Comparison of ENCODE assay signal across 13 cellular contexts in genomic region chr1:37035828-37036666, GRCh38. TPM values are rescaled to one million over a fixed set of nuclear protein-coding genes. Genes with fewer than 3 reads are reported as not detected.
DNase-seq lines count a peak whose midpoint lies in the region; ATAC-seq and TF ChIP-seq lines count a peak whose summit lies in the region.
"Had no signal": no experiment of that assay in that cellular context is flagged by ENCODE, and none has a peak within 500 bp of the region (broad histone marks: within the 10 kb centered on the region; RNA-seq: fewer than 3 reads in every experiment).

No MANE protein-coding gene starts in this region.

- TF ChIP-seq POLR2A in esophagus muscularis mucosa (IDR thresholded peaks at IDR 0.05; ENCODE audit: low read depth): no peak

- H3K9me2 ChIP-seq in GM23338 (ENCODE audit: insufficient read depth): no peaks in the 10 kb centered on the region

- peak overlapping the region; percentile 97 for H3K4me2 ChIP-seq in GM23338

- H3K36me3 Mint-ChIP-seq in GM23338 (ENCODE audit: low read depth): no peaks in the 10 kb centered on the region

- DNase-seq in DMS79 (lab: John Stamatoyannopoulos, UW): peak; percentile 93
- peak; percentile 87 for DNase-seq in GM23338 (ENCODE audit: low spot score)
- no peak for DNase-seq in NT2/D1 (ENCODE audit: low read depth, low spot score)
- no peak for DNase-seq in esophagus muscularis mucosa (ENCODE audit: extremely low spot score)
- DNase-seq in EL: no peak
- DNase-seq in activated gamma-delta T cell treated with Interleukin-2 at 50 U/mL for 16 hours: no peak
- DNase-seq: activated CD8-positive, alpha-beta memory T cell treated with anti-CD3 and anti-CD28 coated beads, Interleukin-2, amount 50 U/mL, for 4 hours; heart right ventricle; occipital lobe had no signal

- H3K27me3 Mint-ChIP-seq in GM23338 (ENCODE audit: insufficient read depth, low read depth, poor library complexity): peaks cover 54% of the 10 kb centered on the region

- H3K36me3 ChIP-seq in GM23338 (ENCODE audit: insufficient read depth) (no peaks in the 10 kb centered on the region; the same call in 1 of the 2 replicates), NT2/D1 (ENCODE audit: insufficient read depth, insufficient read length, low read length) (no peaks in the 10 kb centered on the region), esophagus muscularis mucosa (no peaks in the 10 kb centered on the region)
- H3K36me3 ChIP-seq: heart right ventricle had no signal

- H2AFZ ChIP-seq in GM23338: peak overlapping the region; percentile 98

- peak; percentile 28 to 55; a peak in 2 of 4 replicates for TF ChIP-seq CTCF in GM23338 (conservative IDR thresholded peaks at IDR 0.05; ENCODE audit: low read depth in 2 of 2)
- no peak for TF ChIP-seq CTCF in esophagus muscularis mucosa (IDR thresholded peaks at IDR 0.05)

- H3K4me1 Mint-ChIP-seq in GM23338: peaks cover 61% of the 10 kb centered on the region

- H3K4me3 ChIP-seq in GM23338: peak overlapping the region; percentile 67
- peak overlapping the region; percentile 17 for H3K4me3 ChIP-seq in NT2/D1 (ENCODE audit: insufficient read length, low read depth)
- H3K4me3 ChIP-seq in iPS-18c (ENCODE audit: insufficient read depth, low read depth, low read length): peak overlapping the region; percentile 11; the same call in 1 of the 2 replicates
- H3K4me3 ChIP-seq in esophagus muscularis mucosa: no peak overlapping the region
- H3K4me3 ChIP-seq: heart right ventricle had no signal

- H3K4me1 ChIP-seq in GM23338 (ENCODE audit: insufficient read depth) (peaks cover 63% of the 10 kb centered on the region), NT2/D1 (ENCODE audit: insufficient read depth, insufficient read length) (peaks cover 55% of the 10 kb centered on the region), esophagus muscularis mucosa (peaks cover 11 to 56% (median 33%) of the 10 kb centered on the region in 4 donors)

- H3K27ac Mint-ChIP-seq in GM23338: no peak overlapping the region
- H3K27ac Mint-ChIP-seq: dendritic cell treated with granulocyte-macrophage colony-stimulating factor and Interleukin-4, amounts not matched to agents 40 ng/mL and 50 ng/mL, for 4 days had no signal

- H3K9me3 ChIP-seq in NT2/D1 (ENCODE audit: insufficient read depth, low read length) (no peaks in the 10 kb centered on the region), iPS-18c (ENCODE audit: control insufficient read depth, insufficient read depth, low read length) (no peaks in the 10 kb centered on the region), esophagus muscularis mucosa (no peaks in the 10 kb centered on the region)
- H3K9me3 ChIP-seq: heart right ventricle had no signal

- no peaks in the 10 kb centered on the region for H3K79me2 ChIP-seq in GM23338 (replicated peaks; ENCODE audit: insufficient read depth)

- no peaks in the 10 kb centered on the region; the same call in 2 of the 3 replicates for H3K9me3 Mint-ChIP-seq in GM23338
- H3K9me3 Mint-ChIP-seq: dendritic cell treated with granulocyte-macrophage colony-stimulating factor and Interleukin-4, amounts not matched to agents 40 ng/mL and 50 ng/mL, for 4 days had no signal

- intact Hi-C loops in esophagus muscularis mucosa (cut with DNase I): no loop called here

- H3K27me3 ChIP-seq in GM23338 (ENCODE audit: insufficient read depth) (peaks cover 64% of the 10 kb centered on the region), NT2/D1 (ENCODE audit: insufficient read depth, insufficient read length) (peaks cover 51% of the 10 kb centered on the region), esophagus muscularis mucosa (peaks cover 0 to 100% (median 62%) of the 10 kb centered on the region in 4 donors)

- ATAC-seq in GM23338 (peak; percentile 27), GM18858 (IDR thresholded peaks at IDR 0.05; ENCODE audit: unreplicated experiment) (no peak)
- ATAC-seq: heart right ventricle had no signal

- peaks cover 6% of the 10 kb centered on the region; the same call in 1 of the 2 replicates for H4K20me1 ChIP-seq in GM23338 (replicated peaks; ENCODE audit: insufficient read depth)

- H3K27ac ChIP-seq in GM23338 (ENCODE audit: low read depth): no peak overlapping the region
- H3K27ac ChIP-seq in esophagus muscularis mucosa (replicated peaks in 1 of 4): no peak overlapping the region
- H3K27ac ChIP-seq: heart right ventricle, HL-60 had no signal

- peak overlapping the region; percentile 76 for H3K4me3 Mint-ChIP-seq in GM23338
- H3K4me3 Mint-ChIP-seq: dendritic cell treated with granulocyte-macrophage colony-stimulating factor and Interleukin-4, amounts not matched to agents 40 ng/mL and 50 ng/mL, for 4 days had no signal

- 10% methylated on average over 19 of the region's 19 CpGs for WGBS in esophagus muscularis mucosa

- H3F3A ChIP-seq in GM23338 (replicated peaks; ENCODE audit: low read depth): peaks cover 13% of the 10 kb centered on the region; the same call in 1 of the 2 replicates

- TF ChIP-seq EP300 in esophagus muscularis mucosa (IDR thresholded peaks at IDR 0.05): no peak

- H3K9ac ChIP-seq in NT2/D1 (ENCODE audit: insufficient read length, low read depth): peak overlapping the region; percentile 34

TF ChIP-seq in GM23338, 12 proteins besides CTCF, POLR2A, EP300 and RAD21:
- TF ChIP-seq ZNF331 (CRISPR knock-in tag; IDR thresholded peaks at IDR 0.05; ENCODE audit: low read depth) (no peak), ETS1 (IDR thresholded peaks at IDR 0.05) (peak; percentile 52; the same call in 1 of the 2 replicates)

RNA-seq across cellular contexts. Expression of gene GRIK3, which starts 1.7 kb away (rescaled TPM):
- total RNA-seq in GM23338 (2014; rRNA removed; shearing (Covaris generic)): 2.8 and 2.9 TPM in 2 replicates
- polyA plus RNA-seq in GM23338 (2016; fragmentation: Nextera tagmentation; extraction: Ambion mirVana): 0.23 and 0.31 TPM in 2 replicates
- 1 to 10 TPM; 5.3 to 7.9 (median 6.6) TPM for total RNA-seq in esophagus muscularis mucosa

Comparison
In these comparisons a context has a peak if more than half of its experiments do, and no peak if none do; other contexts are left out.
1. DNase-seq: peak in DMS79 (single experiment) and GM23338 (single experiment); none in NT2/D1 (single experiment), esophagus muscularis mucosa (single experiment), EL (single experiment) and activated gamma-delta T cell treated with Interleukin-2 at 50 U/mL for 16 hours (single experiment).
2. H3K4me3 ChIP-seq: peak in GM23338 (single experiment), NT2/D1 (single experiment) and iPS-18c (single experiment); none in esophagus muscularis mucosa (0 of 4).
3. CTCF ChIP-seq: peak in GM23338 (2 of 2); none in esophagus muscularis mucosa (0 of 3).